Comparison of ENCODE assay signal across 23 cellular contexts in genomic region chr15:36724493-36724892, GRCh38.
"Had no signal": no experiment of that assay in that cellular context is flagged by ENCODE, and none has a peak within 500 bp of the region (broad histone marks: within the 10 kb centered on the region; RNA-seq: fewer than 3 reads in every experiment).

No MANE protein-coding gene starts in this region.

- H3K27ac ChIP-seq: SJCRH30 had no signal

- DNase-seq: IMR-90, Karpas-422, KG1, MG63, NCI-H1092, NCI-H1105 treated with DMSO at 0.1 percent for 48 hours, NCI-H1417 treated with DMSO at 0.1 percent for 48 hours, NCI-H146, NCI-H187, NCI-H2029, NCI-H2081 treated with DMSO at 0.1 percent for 48 hours, NCI-H2171, NCI-H226, NCI-H446, NCI-H510A, NCI-H524 treated with DMSO at 0.1 percent for 48 hours, NCI-H69, NCI-H774, RPMI8226, SHP77, SJCRH30, SW 1271, T-cell had no signal

- H3K4me3 ChIP-seq: MG63, SJCRH30 had no signal

- ATAC-seq: T-cell had no signal

- H3K4me1 ChIP-seq: SJCRH30 had no signal

- H3K27me3 ChIP-seq: MG63, SJCRH30 had no signal

- H3K9me3 ChIP-seq: MG63, SJCRH30 had no signal

- H3K36me3 ChIP-seq: MG63, SJCRH30 had no signal
